In the genomic region with DNA sequence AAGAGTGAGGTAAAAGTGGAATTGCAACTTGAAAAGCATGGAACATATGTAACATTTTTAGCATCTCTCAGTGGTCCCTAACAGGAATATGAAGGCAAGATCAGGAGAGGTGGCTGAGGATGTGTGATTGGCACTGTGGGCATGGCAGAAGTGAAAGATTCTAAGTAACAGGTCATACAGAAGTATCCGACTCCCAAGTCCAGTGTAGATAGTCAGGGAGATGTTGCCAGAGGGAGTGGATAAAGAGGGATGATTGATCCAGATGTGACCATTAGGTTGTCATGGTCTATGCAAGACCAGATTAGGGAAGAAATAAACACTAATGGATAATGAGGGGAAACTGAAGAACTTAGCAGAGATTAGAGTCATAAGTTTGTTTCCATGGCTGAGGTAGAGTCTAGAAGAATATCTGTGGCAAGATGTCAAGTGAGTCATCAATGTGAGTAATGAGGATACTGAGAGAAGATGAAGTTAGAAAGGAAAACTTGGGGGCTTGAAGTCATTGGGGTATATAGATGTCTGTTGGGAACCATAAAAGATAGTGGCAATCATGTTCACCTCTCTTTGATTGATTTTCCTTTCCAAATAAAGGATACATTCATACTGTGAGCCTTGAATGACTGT, we compare ENCODE assay signal across 1 cellular context.
TF ChIP-seq lines count a peak whose summit lies in the region.

No MANE protein-coding gene starts in this region.

TF ChIP-seq in A549, 52 proteins besides CTCF, POLR2A, EP300 and RAD21 (continued from another document):
- TF ChIP-seq, protein P1, sequence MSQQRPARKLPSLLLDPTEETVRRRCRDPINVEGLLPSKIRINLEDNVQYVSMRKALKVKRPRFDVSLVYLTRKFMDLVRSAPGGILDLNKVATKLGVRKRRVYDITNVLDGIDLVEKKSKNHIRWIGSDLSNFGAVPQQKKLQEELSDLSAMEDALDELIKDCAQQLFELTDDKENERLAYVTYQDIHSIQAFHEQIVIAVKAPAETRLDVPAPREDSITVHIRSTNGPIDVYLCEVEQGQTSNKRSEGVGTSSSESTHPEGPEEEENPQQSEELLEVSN (IDR thresholded peaks at IDR 0.05; ENCODE audit: borderline replicate concordance, low read depth) = no peak
